ENCODE assay signal across 10 cellular contexts in genomic region chr2:85255813-85256581, GRCh38.
DNase-seq lines count a peak whose midpoint lies in the region; ATAC-seq and TF ChIP-seq lines count a peak whose summit lies in the region.
"Had no signal": no experiment of that assay in that cellular context is flagged by ENCODE, and none has a peak within 500 bp of the region (broad histone marks: within the 10 kb centered on the region; RNA-seq: fewer than 3 reads in every experiment).

No MANE protein-coding gene starts in this region.

- 26 to 28% methylated on average over 23 of the region's 23 CpGs for WGBS in heart right ventricle, 2 donors

- peak overlapping the region in 5 of 10 donors; percentile 10 to 28 (median 23) for H3K4me3 ChIP-seq in heart right ventricle

- H3K4me1 Mint-ChIP-seq in Calu3 (ENCODE audit: low read depth, unreplicated experiment): peaks cover 40% of the 10 kb centered on the region
- no peaks in the 10 kb centered on the region for H3K4me1 Mint-ChIP-seq in naive thymus-derived CD8-positive, alpha-beta T cell

- peak overlapping the region; percentile 66 for H3K27ac Mint-ChIP-seq in Calu3 (ENCODE audit: unreplicated experiment)
- no peak overlapping the region for H3K27ac Mint-ChIP-seq in naive thymus-derived CD8-positive, alpha-beta T cell

- H3K36me3 Mint-ChIP-seq in Calu3 (ENCODE audit: insufficient read depth, unreplicated experiment): peaks cover 12% of the 10 kb centered on the region
- H3K36me3 Mint-ChIP-seq in naive thymus-derived CD8-positive, alpha-beta T cell: no peaks in the 10 kb centered on the region

- CTCF ChIA-PET in Calu3 (lab: Charles Lee): interaction anchor here (0.7 to 2.8 kb wide), 6 partner anchors 8 to 330 kb away, joined by 3 to 18 read pairs (median 4); partner anchors contain the start of gene TCF7L1

- intact Hi-C loops in Calu3 (cut with micrococcal nuclease; ENCODE audit: unreplicated experiment) (no loop called here), heart right ventricle (cut with DNase I) (no loop called here), posterior vena cava (cut with DNase I) (no loop called here)

- no TSS peak for BruUV-seq in Calu3 (replicated peaks; lab: Mats Ljungman, UMichigan)

- H3K27me3 ChIP-seq in heart right ventricle: no peaks in the 10 kb centered on the region

- H3K9me3 Mint-ChIP-seq in Calu3 (ENCODE audit: low read depth, unreplicated experiment): no peaks in the 10 kb centered on the region
- no peaks in the 10 kb centered on the region for H3K9me3 Mint-ChIP-seq in naive thymus-derived CD8-positive, alpha-beta T cell

- ATAC-seq in SK-N-SH treated with all-trans-retinoic acid at 6 μM for 48 hours (peak; percentile 68), heart right ventricle (peak in 5 of 8 donors; percentile 44 to 52 (median 48)), GM18511 (IDR thresholded peaks at IDR 0.05; ENCODE audit: unreplicated experiment) (no peak)
- no peak for ATAC-seq in naive thymus-derived CD8-positive, alpha-beta T cell

- no peaks in the 10 kb centered on the region for H3K36me3 ChIP-seq in heart right ventricle

- no peaks in the 10 kb centered on the region for H3K9me3 ChIP-seq in heart right ventricle

- H3K27ac ChIP-seq in heart right ventricle: peak overlapping the region; percentile 14 to 91 (median 82)

- DNase-seq in Calu3 (peak; percentile 69), heart right ventricle (no peak), posterior vena cava (ENCODE audit: low spot score) (peak; percentile 78), GOT3 (lab: John Stamatoyannopoulos, UW) (no peak), NOMO-1 treated with DMSO at 0.1 percent for 48 hours (lab: John Stamatoyannopoulos, UW; ENCODE audit: unreplicated experiment) (no peak)
- DNase-seq in naive thymus-derived CD8-positive, alpha-beta T cell: no peak
- DNase-seq: activated CD8-positive, alpha-beta memory T cell treated with anti-CD3 and anti-CD28 coated beads, Interleukin-2, amount 50 U/mL, for 48 hours; OCI-M1 had no signal

- POLR2A ChIA-PET in naive thymus-derived CD8-positive, alpha-beta T cell (lab: Charles Lee): no interaction called here

- no peaks in the 10 kb centered on the region for H3K27me3 Mint-ChIP-seq in Calu3 (ENCODE audit: unreplicated experiment)
- H3K27me3 Mint-ChIP-seq in naive thymus-derived CD8-positive, alpha-beta T cell: no peaks in the 10 kb centered on the region

- TF ChIP-seq CTCF in Calu3 (IDR thresholded peaks at IDR 0.05; ENCODE audit: unreplicated experiment) (no peak), heart right ventricle (IDR thresholded peaks at IDR 0.05) (no peak)

- peaks cover 39 to 90% (median 71%) of the 10 kb centered on the region in 9 donors for H3K4me1 ChIP-seq in heart right ventricle

- H3K4me3 Mint-ChIP-seq in Calu3 (ENCODE audit: low read depth, unreplicated experiment): peak overlapping the region; percentile 72
- no peak overlapping the region for H3K4me3 Mint-ChIP-seq in naive thymus-derived CD8-positive, alpha-beta T cell

TF ChIP-seq in SK-N-SH treated with all-trans-retinoic acid at 6 μM for 48 hours, 23 proteins besides CTCF, POLR2A, EP300 and RAD21:
- TF ChIP-seq BACH2 (CRISPR knock-in tag; IDR thresholded peaks at IDR 0.05; ENCODE audit: borderline replicate concordance): no peak
- no peak for TF ChIP-seq PPARA (CRISPR knock-in tag; IDR thresholded peaks at IDR 0.05; ENCODE audit: borderline replicate concordance)
- no peak for TF ChIP-seq CREB5 (CRISPR knock-in tag; IDR thresholded peaks at IDR 0.05; ENCODE audit: low read depth)
- TF ChIP-seq PATZ1 (CRISPR knock-in tag; IDR thresholded peaks at IDR 0.05; ENCODE audit: borderline replicate concordance): no peak
- TF ChIP-seq CSRNP3 (CRISPR knock-in tag; IDR thresholded peaks at IDR 0.05): no peak
- no peak for TF ChIP-seq RARB (CRISPR knock-in tag; IDR thresholded peaks at IDR 0.05)
- TF ChIP-seq ZFP3 (CRISPR knock-in tag; IDR thresholded peaks at IDR 0.05): no peak
- TF ChIP-seq ZFP30 (CRISPR knock-in tag; IDR thresholded peaks at IDR 0.05): no peak
- no peak for TF ChIP-seq POU6F1 (CRISPR knock-in tag; IDR thresholded peaks at IDR 0.05; ENCODE audit: borderline replicate concordance, low read depth)
- no peak for TF ChIP-seq OSR1 (CRISPR knock-in tag; IDR thresholded peaks at IDR 0.05)

Comparison
In these comparisons a context has a peak if more than half of its experiments do, and no peak if none do; other contexts are left out.
1. DNase-seq: peak in Calu3 (single experiment) and posterior vena cava (single experiment); none in heart right ventricle (0 of 2), GOT3 (single experiment), naive thymus-derived CD8-positive, alpha-beta T cell (0 of 10) and NOMO-1 treated with DMSO at 0.1 percent for 48 hours (single experiment).
2. ATAC-seq: peak in SK-N-SH treated with all-trans-retinoic acid at 6 μM for 48 hours (single experiment) and heart right ventricle (5 of 8); none in GM18511 (single experiment) and naive thymus-derived CD8-positive, alpha-beta T cell (0 of 2).